20 cellular contexts compared by ENCODE assay signal in the genomic region with DNA sequence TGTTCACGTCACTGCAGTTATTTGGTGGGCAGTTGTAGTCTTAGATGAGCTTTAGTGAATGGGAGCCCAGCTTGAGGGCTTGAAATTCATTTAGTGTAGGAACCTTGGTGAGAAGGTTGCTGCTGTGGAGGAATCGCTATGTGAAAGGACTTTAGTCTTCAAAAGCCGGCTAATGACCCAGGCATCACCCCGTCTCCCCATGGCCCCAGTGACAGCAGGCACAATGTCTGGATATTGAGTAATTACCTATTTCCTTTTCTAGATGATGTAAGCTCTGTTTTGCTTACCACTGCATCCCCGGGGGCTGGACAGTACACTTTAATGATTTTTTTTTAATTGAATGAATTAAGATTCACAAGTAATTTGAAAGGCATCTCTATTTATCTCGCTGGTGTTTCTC.
"Had no signal": no experiment of that assay in that cellular context is flagged by ENCODE, and none has a peak within 500 bp of the region (broad histone marks: within the 10 kb centered on the region; RNA-seq: fewer than 3 reads in every experiment).

No MANE protein-coding gene starts in this region.

- H3K9me3 Mint-ChIP-seq: activated CD4-positive, alpha-beta T cell treated with anti-CD3 and anti-CD28 coated beads, Interleukin-2, amount 10 ng/mL, durations not matched to agents 7 days and 5 days; activated naive CD8-positive, alpha-beta T cell treated with anti-CD3 and anti-CD28 coated beads, Interleukin-2, amount 10 ng/mL, durations not matched to agents 7 days and 5 days; activated T-cell treated with anti-CD3 and anti-CD28 coated beads, Interleukin-2, amount 50 U/mL, for 24 hours; activated T-helper 2 cell treated with anti-CD3 and anti-CD28 coated beads, Interferon-gamma antibody, Interleukin-2, Interleukin-4, amounts not matched to agents 10 μg/mL and 5 μg/mL and 100 μg/mL, durations not matched to agents 14 hours and 24 hours and 36 hours; memory B cell; stimulated activated memory B cell treated with anti-CD40 and anti-IgM and Interleukin-4, amounts not matched to agents 10 μg/mL and 1 μg/mL and 100 μg/mL, for 72 hours had no signal

- ATAC-seq: activated CD4-positive, CD25-positive, alpha-beta regulatory T cell treated with anti-CD3 and anti-CD28 coated beads, Interleukin-2, amount 50 U/mL, for 24 hours; activated CD8-positive, alpha-beta T cell treated with anti-CD3 and anti-CD28 coated beads, Interleukin-2, amount 10 ng/mL, durations not matched to agents 7 days and 5 days; gastrocnemius medialis; left ventricle myocardium superior; naive thymus-derived CD8-positive, alpha-beta T cell; sciatic nerve; stimulated activated memory B cell treated with anti-CD40 and anti-IgM and Interleukin-4, amounts not matched to agents 10 μg/mL and 1 μg/mL and 100 μg/mL, for 72 hours; upper lobe of right lung had no signal

- H3K4me1 ChIP-seq: breast epithelium, gastrocnemius medialis, spleen, upper lobe of right lung had no signal

- H3K27ac ChIP-seq: breast epithelium, gastrocnemius medialis, spleen, upper lobe of right lung had no signal

- DNase-seq: activated CD4-positive, alpha-beta T cell treated with anti-CD3 and anti-CD28 coated beads, Interleukin-2, amount 10 ng/mL, durations not matched to agents 7 days and 5 days; activated CD8-positive, alpha-beta T cell treated with anti-CD3 and anti-CD28 coated beads, Interleukin-2, amount 10 ng/mL, durations not matched to agents 7 days and 5 days; activated naive CD4-positive, alpha-beta T cell treated with Interleukin-2 at 50 U/mL for 16 hours; activated naive CD8-positive, alpha-beta T cell treated with anti-CD3 and anti-CD28 coated beads, Interleukin-2, amount 10 ng/mL, durations not matched to agents 7 days and 5 days; activated T-cell treated with anti-CD3 and anti-CD28 coated beads, Interleukin-2, amount 50 U/mL, for 24 hours; cortex of kidney; erythroblast; gastrocnemius medialis; head of caudate nucleus; left ventricle myocardium superior; naive thymus-derived CD8-positive, alpha-beta T cell; spleen; stimulated activated CD4-positive, alpha-beta T cell treated with anti-CD3 and anti-CD28 coated beads, Interleukin-4, amount 100 ng/mL, for 4 hours; upper lobe of right lung had no signal

- H3K9me3 ChIP-seq: breast epithelium, gastrocnemius medialis, spleen, upper lobe of right lung had no signal

- H3K27me3 ChIP-seq: upper lobe of right lung had no signal

- H3K4me3 Mint-ChIP-seq: activated CD4-positive, alpha-beta T cell treated with anti-CD3 and anti-CD28 coated beads, Interleukin-2, amount 10 ng/mL, durations not matched to agents 7 days and 5 days; activated CD8-positive, alpha-beta T cell treated with anti-CD3 and anti-CD28 coated beads, Interleukin-2, amount 10 ng/mL, durations not matched to agents 7 days and 5 days; activated naive CD8-positive, alpha-beta T cell treated with anti-CD3 and anti-CD28 coated beads, Interleukin-2, amount 10 ng/mL, durations not matched to agents 7 days and 5 days; activated T-cell treated with anti-CD3 and anti-CD28 coated beads, Interleukin-2, amount 50 U/mL, for 24 hours; memory B cell; naive thymus-derived CD8-positive, alpha-beta T cell; stimulated activated memory B cell treated with anti-CD40 and anti-IgM and Interleukin-4, amounts not matched to agents 10 μg/mL and 1 μg/mL and 100 μg/mL, for 72 hours had no signal

- H3K4me1 Mint-ChIP-seq: activated CD4-positive, alpha-beta T cell treated with anti-CD3 and anti-CD28 coated beads, Interleukin-2, amount 10 ng/mL, durations not matched to agents 7 days and 5 days; activated naive CD8-positive, alpha-beta T cell treated with anti-CD3 and anti-CD28 coated beads, Interleukin-2, amount 10 ng/mL, durations not matched to agents 7 days and 5 days; memory B cell; stimulated activated memory B cell treated with anti-CD40 and anti-IgM and Interleukin-4, amounts not matched to agents 10 μg/mL and 1 μg/mL and 100 μg/mL, for 72 hours had no signal

- H3K4me3 ChIP-seq: breast epithelium, gastrocnemius medialis, spleen, upper lobe of right lung had no signal

- H3K36me3 Mint-ChIP-seq: activated naive CD8-positive, alpha-beta T cell treated with anti-CD3 and anti-CD28 coated beads, Interleukin-2, amount 10 ng/mL, durations not matched to agents 7 days and 5 days; memory B cell; naive thymus-derived CD8-positive, alpha-beta T cell; stimulated activated memory B cell treated with anti-CD40 and anti-IgM and Interleukin-4, amounts not matched to agents 10 μg/mL and 1 μg/mL and 100 μg/mL, for 72 hours had no signal

- H3K27ac Mint-ChIP-seq: activated CD4-positive, alpha-beta T cell treated with anti-CD3 and anti-CD28 coated beads, Interleukin-2, amount 10 ng/mL, durations not matched to agents 7 days and 5 days; activated CD8-positive, alpha-beta T cell treated with anti-CD3 and anti-CD28 coated beads, Interleukin-2, amount 10 ng/mL, durations not matched to agents 7 days and 5 days; activated naive CD8-positive, alpha-beta T cell treated with anti-CD3 and anti-CD28 coated beads, Interleukin-2, amount 10 ng/mL, durations not matched to agents 7 days and 5 days; activated T-cell treated with anti-CD3 and anti-CD28 coated beads, Interleukin-2, amount 50 U/mL, for 24 hours; activated T-helper 2 cell treated with anti-CD3 and anti-CD28 coated beads, Interferon-gamma antibody, Interleukin-2, Interleukin-4, amounts not matched to agents 10 μg/mL and 5 μg/mL and 100 μg/mL, durations not matched to agents 14 hours and 24 hours and 36 hours; memory B cell; naive thymus-derived CD8-positive, alpha-beta T cell; stimulated activated memory B cell treated with anti-CD40 and anti-IgM and Interleukin-4, amounts not matched to agents 10 μg/mL and 1 μg/mL and 100 μg/mL, for 72 hours had no signal

- H3K36me3 ChIP-seq: breast epithelium, gastrocnemius medialis, spleen, upper lobe of right lung had no signal
